Comparison of ENCODE assay signal across 21 cellular contexts in the genomic region with DNA sequence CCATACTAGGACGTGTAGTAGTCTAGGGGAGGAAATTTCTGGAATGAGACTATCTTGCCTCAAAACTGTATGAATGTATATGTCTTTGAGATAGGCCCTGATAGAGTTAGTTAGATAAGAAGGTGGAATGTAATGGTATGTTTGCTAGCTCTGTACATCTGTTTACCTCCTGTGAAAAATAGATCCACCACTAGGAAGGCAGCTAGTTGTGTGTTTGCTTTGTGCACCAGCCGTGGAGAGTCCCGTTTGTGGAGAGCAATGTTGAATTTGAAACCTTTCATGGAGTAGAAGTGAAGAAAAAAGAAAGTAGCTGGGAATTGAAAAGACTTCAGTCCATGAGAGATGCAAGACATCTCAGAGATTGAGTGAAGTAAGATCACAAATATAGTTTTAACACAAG. TPM values are rescaled to one million over a fixed set of nuclear protein-coding genes. Genes with fewer than 3 reads are reported as not detected.
"Had no signal": no experiment of that assay in that cellular context is flagged by ENCODE, and none has a peak within 500 bp of the region (broad histone marks: within the 10 kb centered on the region; RNA-seq: fewer than 3 reads in every experiment).

No MANE protein-coding gene starts in this region.

- ATAC-seq: left ventricle myocardium superior; natural killer cell; pancreas; sciatic nerve; stimulated activated effector memory CD8-positive, alpha-beta T cell treated with anti-CD3 and anti-CD28 coated beads, Interleukin-12 subunit alpha, Interleukin-12 subunit beta, amount 100 ng/mL, for 72 hours had no signal

- H3K4me1 ChIP-seq: breast epithelium, pancreas, upper lobe of left lung had no signal

- H3K36me3 ChIP-seq: breast epithelium, pancreas, stomach, upper lobe of left lung had no signal

- H3K9me3 ChIP-seq: breast epithelium, pancreas, stomach, upper lobe of left lung had no signal

- DNase-seq: activated CD8-positive, alpha-beta memory T cell treated with anti-CD3 and anti-CD28 coated beads, Interleukin-2, amount 50 U/mL, for 48 hours; activated naive CD4-positive, alpha-beta T cell treated with Interleukin-2 at 50 U/mL for 16 hours; activated naive CD8-positive, alpha-beta T cell treated with anti-CD3 and anti-CD28 coated beads for 36 hours; activated T-cell treated with anti-CD3 and anti-CD28 coated beads, Interleukin-2, amount 50 U/mL, for 48 hours; effector memory CD4-positive, alpha-beta T cell; glutamatergic neuron; hippocampal formation; kidney glomerular epithelial cell; left ventricle myocardium superior; mammary epithelial cell; midbrain; natural killer cell; pancreas; small intestine; stimulated activated CD4-positive, alpha-beta T cell treated with anti-CD3 and anti-CD28 coated beads, Interleukin-2, amount 100 ng/mL, for 24 hours; stomach; T-helper 1 cell; upper lobe of left lung had no signal

- H3K27me3 ChIP-seq: breast epithelium, pancreas, stomach, upper lobe of left lung had no signal

- H3K4me3 ChIP-seq: breast epithelium, pancreas, stomach, upper lobe of left lung had no signal

- H3K27ac ChIP-seq: breast epithelium, pancreas, stomach, upper lobe of left lung had no signal

RNA-seq across cellular contexts. Expression of a gene that starts 25.4 kb away (rescaled TPM):
- polyA plus RNA-seq: mammary epithelial cell had no signal
